ENCODE assay signal across 20 cellular contexts in genomic region chr21:38443110-38443509, GRCh38. TPM values are rescaled to one million over a fixed set of nuclear protein-coding genes. Genes with fewer than 3 reads are reported as not detected.
DNase-seq lines count a peak whose midpoint lies in the region; ATAC-seq and TF ChIP-seq lines count a peak whose summit lies in the region.
"Had no signal": no experiment of that assay in that cellular context is flagged by ENCODE, and none has a peak within 500 bp of the region (broad histone marks: within the 10 kb centered on the region; RNA-seq: fewer than 3 reads in every experiment).

No MANE protein-coding gene starts in this region.

- peaks cover 35% of the 10 kb centered on the region for H4K20me1 ChIP-seq in BLaER1

- no peaks in the 10 kb centered on the region for H3K9me3 ChIP-seq in BLaER1
- H3K9me3 ChIP-seq in psoas muscle: no peaks in the 10 kb centered on the region

- intact Hi-C loops in psoas muscle (cut with DNase I): no loop called here

- no peaks in the 10 kb centered on the region for H3K27me3 ChIP-seq in BLaER1
- H3K27me3 ChIP-seq in psoas muscle (ENCODE audit: insufficient read depth in 3 of 3, low read length in 2 of 3): no peaks in the 10 kb centered on the region

- H3K27ac ChIP-seq in BLaER1 (peak overlapping the region; percentile 14; the same call in 1 of the 2 replicates), psoas muscle (no peak overlapping the region)
- H3K27ac ChIP-seq: 22Rv1, HL-60 had no signal

- peak overlapping the region; percentile 37 for H3K4me2 ChIP-seq in BLaER1

- no peak for TF ChIP-seq CTCF in psoas muscle (IDR thresholded peaks at IDR 0.05)

- no peak overlapping the region for H3K9ac ChIP-seq in BLaER1

- H3K4me1 ChIP-seq in BLaER1: peaks cover 100% of the 10 kb centered on the region
- H3K4me1 ChIP-seq in psoas muscle: no peaks in the 10 kb centered on the region
- H3K4me1 ChIP-seq: HAP-1 had no signal

- 49 to 57% (median 50%) methylated on average over 8 of the region's 8 CpGs for WGBS in psoas muscle, 3 donors

- ATAC-seq in psoas muscle (no peak), HG03342 (IDR thresholded peaks at IDR 0.05; ENCODE audit: unreplicated experiment) (no peak)
- ATAC-seq: Panc1 had no signal

- H3K36me3 ChIP-seq in BLaER1 (peaks cover 70% of the 10 kb centered on the region), psoas muscle (ENCODE audit: insufficient read depth in 1 of 2, low read depth in 1 of 2) (no peaks in the 10 kb centered on the region)
- H3K36me3 ChIP-seq: HAP-1 had no signal

- DNase-seq in NCI-H2029 (lab: John Stamatoyannopoulos, UW) (peak; percentile 46), NCI-H2029 treated with DMSO at 0.1 percent for 48 hours (lab: John Stamatoyannopoulos, UW) (no peak), dermis blood vessel endothelial cell (peak; percentile 74), lung microvascular endothelial cell (ENCODE audit: low read depth in 2 of 2) (peak; percentile 68 to 85), psoas muscle (no peak)
- DNase-seq in activated CD4-positive, alpha-beta T cell treated with anti-CD3 and anti-CD28 coated beads, Interleukin-2, amount 50 U/mL, for 4 hours: no peak
- DNase-seq: AML-193, COR-L47, IMR-90, NCI-H1417, NCI-H1930, NCI-H2171, NCI-H526 had no signal

- H3K4me3 ChIP-seq in BLaER1 (no peak overlapping the region), psoas muscle (no peak overlapping the region)
- H3K4me3 ChIP-seq: HAP-1 had no signal

RNA-seq across cellular contexts. Expression of gene ERG, which starts 55.2 kb away (rescaled TPM):
- total RNA-seq in dermis blood vessel endothelial cell (88.8 and 98.8 TPM in 2 replicates), lung microvascular endothelial cell (39.7 and 50.8 TPM in 2 replicates), psoas muscle (10 to 100 TPM in 3 of 4 donors, 1 to 10 TPM in 1; 7.6 to 14.5 (median 10.8) TPM)
- 1 to 10 TPM; 2.7 to 6.6 (median 3.4) TPM for polyA plus RNA-seq in psoas muscle
- total RNA-seq: HT1080, IMR-90 had no signal
- polyA plus RNA-seq: IMR-90 had no signal

Comparison
In these comparisons a context has a peak if more than half of its experiments do, and no peak if none do; other contexts are left out.
1. DNase-seq: peak in NCI-H2029 (single experiment), dermis blood vessel endothelial cell (single experiment) and lung microvascular endothelial cell (2 of 2); none in NCI-H2029 treated with DMSO at 0.1 percent for 48 hours (single experiment), psoas muscle (0 of 2) and activated CD4-positive, alpha-beta T cell treated with anti-CD3 and anti-CD28 coated beads, Interleukin-2, amount 50 U/mL, for 4 hours (0 of 2).